In genomic region chr12:84642201-84642600, GRCh38 we compare ENCODE assay signal across 27 cellular contexts.
DNase-seq lines count a peak whose midpoint lies in the region; ATAC-seq, FAIRE-seq and TF ChIP-seq lines count a peak whose summit lies in the region.
"Had no signal": no experiment of that assay in that cellular context is flagged by ENCODE, and none has a peak within 500 bp of the region (broad histone marks: within the 10 kb centered on the region; RNA-seq: fewer than 3 reads in every experiment).

No MANE protein-coding gene starts in this region.

- intact Hi-C loops in transverse colon (cut with DNase I; ENCODE audit: low total_unique reads): no loop called here

- no peaks in the 10 kb centered on the region for H3K4me1 Mint-ChIP-seq in activated T-cell treated with anti-CD3 and anti-CD28 coated beads, Interleukin-2, amount 50 U/mL, for 4 hours (ENCODE audit: low read depth)
- H3K4me1 Mint-ChIP-seq: naive B cell had no signal

- no peaks in the 10 kb centered on the region for H3K9me3 ChIP-seq in transverse colon
- H3K9me3 ChIP-seq: BLaER1 treated with 17β-estradiol and CSF1 and Interleukin-3, amounts not matched to agents 10 nM and 100 nM; left lung; SK-N-SH had no signal

- H3K4me3 Mint-ChIP-seq in activated T-cell treated with anti-CD3 and anti-CD28 coated beads, Interleukin-2, amount 50 U/mL, for 4 hours: no peak overlapping the region
- H3K4me3 Mint-ChIP-seq: dendritic cell treated with granulocyte-macrophage colony-stimulating factor and Interleukin-4, amounts not matched to agents 40 ng/mL and 50 ng/mL, for 4 days; naive B cell had no signal

- H3K36me3 Mint-ChIP-seq in activated T-cell treated with anti-CD3 and anti-CD28 coated beads, Interleukin-2, amount 50 U/mL, for 4 hours (ENCODE audit: insufficient read depth): no peaks in the 10 kb centered on the region
- H3K36me3 Mint-ChIP-seq: naive B cell had no signal

- no peaks in the 10 kb centered on the region for H3K36me3 ChIP-seq in transverse colon
- H3K36me3 ChIP-seq: BLaER1 treated with 17β-estradiol and CSF1 and Interleukin-3, amounts not matched to agents 10 nM and 100 nM; left lung had no signal

- DNase-seq in NCI-H748 (lab: John Stamatoyannopoulos, UW; ENCODE audit: unreplicated experiment) (peak; percentile 13), NCI-H748 treated with DMSO at 0.1 percent for 48 hours (lab: John Stamatoyannopoulos, UW) (no peak), NCI-H2171 treated with DMSO at 0.1 percent for 48 hours (lab: John Stamatoyannopoulos, UW) (peak; percentile 98), transverse colon (no peak)
- DNase-seq in stimulated activated CD4-positive, alpha-beta T cell treated with anti-CD3 and anti-CD28 coated beads, Interleukin-4, amount 100 ng/mL, for 1 hour: no peak
- DNase-seq in activated T-cell treated with anti-CD3 and anti-CD28 coated beads, Interleukin-2, amount 50 U/mL, for 4 hours: no peak
- DNase-seq in activated CD4-positive, alpha-beta T cell treated with anti-CD3 and anti-CD28 coated beads, Interleukin-2, amount 50 U/mL, for 1 hour: no peak
- DNase-seq: ACHN; activated CD4-positive, alpha-beta T cell treated with anti-CD3 and anti-CD28 coated beads for 48 hours; activated naive CD4-positive, alpha-beta T cell treated with anti-CD3 and anti-CD28 coated beads, Interleukin-2, amount 50 U/mL, for 16 hours; anterior cingulate cortex; caudate nucleus; COR-L47; DMS79; left lung; naive B cell; NCI-H1930; SK-N-SH; stimulated activated CD4-positive, alpha-beta T cell treated with anti-CD3 and anti-CD28 coated beads, Interleukin-1b, Interleukin-23, amount 100 ng/mL, for 48 hours had no signal

- FAIRE-seq in endometrium (lab: Jason Lieb, UNC): peak; percentile 62
- FAIRE-seq: H1, K562 had no signal

- no peaks in the 10 kb centered on the region for H3K27me3 Mint-ChIP-seq in activated T-cell treated with anti-CD3 and anti-CD28 coated beads, Interleukin-2, amount 50 U/mL, for 4 hours (ENCODE audit: low read depth)
- H3K27me3 Mint-ChIP-seq: dendritic cell treated with granulocyte-macrophage colony-stimulating factor and Interleukin-4, amounts not matched to agents 40 ng/mL and 50 ng/mL, for 4 days; naive B cell had no signal

- no peaks in the 10 kb centered on the region for H3K4me1 ChIP-seq in transverse colon
- H3K4me1 ChIP-seq: left lung had no signal

- no peak for TF ChIP-seq POLR2A in transverse colon (IDR thresholded peaks at IDR 0.05)

- H3K9me3 Mint-ChIP-seq in activated T-cell treated with anti-CD3 and anti-CD28 coated beads, Interleukin-2, amount 50 U/mL, for 4 hours: no peaks in the 10 kb centered on the region
- H3K9me3 Mint-ChIP-seq: dendritic cell treated with granulocyte-macrophage colony-stimulating factor and Interleukin-4, amounts not matched to agents 40 ng/mL and 50 ng/mL, for 4 days; naive B cell had no signal

- in situ Hi-C loops in transverse colon (cut with MboI; ENCODE audit: low pct_ligation_motif_present in 1 of 4, low pct_unique_long_range_greater_than_20kb in 1 of 4, low sequenced_read_pairs in 3 of 4): no loop called here

- 25 to 26% methylated on average over 2 of the region's 2 CpGs for WGBS in transverse colon (ENCODE audit: low coverage in 1 of 2), 2 donors

- ATAC-seq in activated T-cell treated with anti-CD3 and anti-CD28 coated beads, Interleukin-2, amount 50 U/mL, for 4 hours: no peak
- ATAC-seq: K562, left lung had no signal

- no peak overlapping the region for H3K27ac ChIP-seq in transverse colon
- H3K27ac ChIP-seq: BLaER1 treated with 17β-estradiol and CSF1 and Interleukin-3, amounts not matched to agents 10 nM and 100 nM; left lung; RWPE1; skin epidermis; VCaP had no signal

- no peak overlapping the region for H3K4me3 ChIP-seq in transverse colon
- H3K4me3 ChIP-seq: BLaER1 treated with 17β-estradiol and CSF1 and Interleukin-3, amounts not matched to agents 10 nM and 100 nM; K562; left lung; skin epidermis had no signal

- H3K27me3 ChIP-seq in transverse colon: no peaks in the 10 kb centered on the region
- H3K27me3 ChIP-seq: BLaER1 treated with 17β-estradiol and CSF1 and Interleukin-3, amounts not matched to agents 10 nM and 100 nM; left lung had no signal

- no peak for TF ChIP-seq CTCF in transverse colon (IDR thresholded peaks at IDR 0.05)

- TF ChIP-seq EP300 in transverse colon (IDR thresholded peaks at IDR 0.05; ENCODE audit: low read depth): no peak

Comparison
In these comparisons a context has a peak if more than half of its experiments do, and no peak if none do; other contexts are left out.
1. DNase-seq: peak in NCI-H748 (single experiment) and NCI-H2171 treated with DMSO at 0.1 percent for 48 hours (single experiment); none in NCI-H748 treated with DMSO at 0.1 percent for 48 hours (single experiment), stimulated activated CD4-positive, alpha-beta T cell treated with anti-CD3 and anti-CD28 coated beads, Interleukin-4, amount 100 ng/mL, for 1 hour (single experiment), transverse colon (single experiment), activated T-cell treated with anti-CD3 and anti-CD28 coated beads, Interleukin-2, amount 50 U/mL, for 4 hours (single experiment) and activated CD4-positive, alpha-beta T cell treated with anti-CD3 and anti-CD28 coated beads, Interleukin-2, amount 50 U/mL, for 1 hour (single experiment).